ENCODE assay signal across 23 cellular contexts in genomic region chr7:26306770-26307169, GRCh38. TPM values are rescaled to one million over a fixed set of nuclear protein-coding genes. Genes with fewer than 3 reads are reported as not detected.
DNase-seq lines count a peak whose midpoint lies in the region; ATAC-seq, FAIRE-seq and TF ChIP-seq lines count a peak whose summit lies in the region.
"Had no signal": no experiment of that assay in that cellular context is flagged by ENCODE, and none has a peak within 500 bp of the region (broad histone marks: within the 10 kb centered on the region; RNA-seq: fewer than 3 reads in every experiment).

No MANE protein-coding gene starts in this region.

- ATAC-seq in CD4-positive, CD25-positive, alpha-beta regulatory T cell (ENCODE audit: low read depth in 2 of 2), result no peak
- ATAC-seq in WTC11 (peak; percentile 53), HepG2 (no peak), HG03139 (IDR thresholded peaks at IDR 0.05; ENCODE audit: unreplicated experiment) (no peak)

- in situ Hi-C loops in HepG2 (cut with HindIII; ENCODE audit: extremely low pct_ligation_motif_present, low pct_unique_long_range_greater_than_20kb), result no loop called here

- no peaks in the 10 kb centered on the region for H3K9me3 ChIP-seq in CD4-positive, CD25-positive, alpha-beta regulatory T cell (ENCODE audit: control insufficient read depth in 2 of 2, low read length in 2 of 2)
- no peaks in the 10 kb centered on the region for H3K9me3 ChIP-seq in HepG2 (ENCODE audit: low read length)
- H3K9me3 ChIP-seq: ascending aorta, esophagus muscularis mucosa, HAP-1, thoracic aorta had no signal

- H3K36me3 Mint-ChIP-seq in CD4-positive, CD25-positive, alpha-beta regulatory T cell, result peaks cover 28% of the 10 kb centered on the region
- H3K36me3 Mint-ChIP-seq in WTC11, result no peaks in the 10 kb centered on the region

- no peaks in the 10 kb centered on the region for H4K20me1 ChIP-seq in HepG2 (ENCODE audit: insufficient read depth, low read length)

- no peaks in the 10 kb centered on the region for H3K27me3 ChIP-seq in CD4-positive, CD25-positive, alpha-beta regulatory T cell (ENCODE audit: control insufficient read depth, insufficient read depth, low read length)
- H3K27me3 ChIP-seq in HepG2 (ENCODE audit: control insufficient read depth in 1 of 2, insufficient read depth in 2 of 2, low read length in 2 of 2), result no peaks in the 10 kb centered on the region
- H3K27me3 ChIP-seq: ascending aorta had no signal

- DNase-seq in CD4-positive, CD25-positive, alpha-beta regulatory T cell, result no peak
- no peak for DNase-seq in WTC11 (ENCODE audit: low spot score)
- no peak for DNase-seq in HepG2 (ENCODE audit: low spot score)
- no peak for DNase-seq in RPMI8226
- DNase-seq in NCI-H2081 treated with DMSO at 0.1 percent for 48 hours (lab: John Stamatoyannopoulos, UW), result no peak
- no peak for DNase-seq in T-helper 1 cell
- DNase-seq: activated CD4-positive, alpha-beta memory T cell treated with anti-CD3 and anti-CD28 coated beads, Interleukin-2, amount 10 ng/mL, durations not matched to agents 7 days and 5 days; activated T-cell treated with anti-CD3 and anti-CD28 coated beads for 4 hours; CD8-positive, alpha-beta memory T cell; DMS79; effector CD8-positive, alpha-beta T cell; NCI-H1436; NCI-H2171; NCI-H526; T1000 had no signal

- no peak for FAIRE-seq in HepG2 (lab: Jason Lieb, UNC)
- FAIRE-seq: GM12891 had no signal

- peak overlapping the region in 2 of 3 donors; percentile 71 to 85 for H3K27ac Mint-ChIP-seq in CD4-positive, CD25-positive, alpha-beta regulatory T cell
- no peak overlapping the region for H3K27ac Mint-ChIP-seq in WTC11
- H3K27ac Mint-ChIP-seq: activated CD4-positive, alpha-beta memory T cell treated with anti-CD3 and anti-CD28 coated beads, Interleukin-2, amount 10 ng/mL, durations not matched to agents 7 days and 5 days had no signal

- TF ChIP-seq RAD21 in HepG2 (CRISPR knock-in tag; IDR thresholded peaks at IDR 0.05), result no peak

- H2AFZ ChIP-seq in HepG2 (ENCODE audit: low read length), result no peak overlapping the region

- H3K4me1 Mint-ChIP-seq in CD4-positive, CD25-positive, alpha-beta regulatory T cell, result peaks cover 12 to 31% (median 22%) of the 10 kb centered on the region in 4 donors
- H3K4me1 Mint-ChIP-seq in WTC11, result peaks cover 35% of the 10 kb centered on the region

- H3K4me3 Mint-ChIP-seq in CD4-positive, CD25-positive, alpha-beta regulatory T cell, result no peak overlapping the region
- no peak overlapping the region for H3K4me3 Mint-ChIP-seq in WTC11
- H3K4me3 Mint-ChIP-seq: activated CD4-positive, alpha-beta memory T cell treated with anti-CD3 and anti-CD28 coated beads, Interleukin-2, amount 10 ng/mL, durations not matched to agents 7 days and 5 days; CD8-positive, alpha-beta memory T cell had no signal

- no peak overlapping the region for H3K9ac ChIP-seq in HepG2 (ENCODE audit: insufficient read depth, low read depth, low read length)

- H3K27me3 Mint-ChIP-seq in CD4-positive, CD25-positive, alpha-beta regulatory T cell, result no peaks in the 10 kb centered on the region
- H3K27me3 Mint-ChIP-seq in WTC11 (ENCODE audit: low read depth), result no peaks in the 10 kb centered on the region
- H3K27me3 Mint-ChIP-seq: activated CD4-positive, alpha-beta memory T cell treated with anti-CD3 and anti-CD28 coated beads, Interleukin-2, amount 10 ng/mL, durations not matched to agents 7 days and 5 days; CD8-positive, alpha-beta memory T cell had no signal

- no TSS peak for BruUV-seq in HepG2 (replicated peaks; lab: Mats Ljungman, UMichigan)

- TF ChIP-seq CTCF in WTC11 (IDR thresholded peaks at IDR 0.05) (no peak), HepG2 (CRISPR knock-in tag; IDR thresholded peaks at IDR 0.05) (no peak)

- 95% methylated on average over 3 of the region's 3 CpGs for WGBS in HepG2 (ENCODE audit: low lambda C conversion rate)

- CTCF ChIA-PET in WTC11 (lab: Charles Lee), result no interaction called here
- CTCF ChIA-PET in HepG2 (lab: Yijun Ruan, JAX; ENCODE audit: low intra/inter-chr PET ratio, low total read pairs), result no interaction called here

- peaks cover 8% of the 10 kb centered on the region for H3K36me3 ChIP-seq in CD4-positive, CD25-positive, alpha-beta regulatory T cell (ENCODE audit: control insufficient read depth, insufficient read depth, low read length)
- H3K36me3 ChIP-seq in HepG2 (replicated peaks in 1 of 2; ENCODE audit: control insufficient read depth in 1 of 2, insufficient read depth in 2 of 2, low read length in 2 of 2), result peaks cover 2 to 13% of the 10 kb centered on the region in 2 experiments; a peak in 1 of 5 replicates
- H3K36me3 ChIP-seq: ascending aorta, esophagus muscularis mucosa, HAP-1, thoracic aorta had no signal

- no peaks in the 10 kb centered on the region for H3K79me2 ChIP-seq in HepG2 (ENCODE audit: insufficient read depth, low read length)

- no peaks in the 10 kb centered on the region for H3K9me3 Mint-ChIP-seq in CD4-positive, CD25-positive, alpha-beta regulatory T cell
- H3K9me3 Mint-ChIP-seq in WTC11, result no peaks in the 10 kb centered on the region
- H3K9me3 Mint-ChIP-seq: activated CD4-positive, alpha-beta memory T cell treated with anti-CD3 and anti-CD28 coated beads, Interleukin-2, amount 10 ng/mL, durations not matched to agents 7 days and 5 days; CD8-positive, alpha-beta memory T cell had no signal

- peaks cover 3% of the 10 kb centered on the region for H3K4me1 ChIP-seq in CD4-positive, CD25-positive, alpha-beta regulatory T cell (ENCODE audit: control insufficient read depth, insufficient read depth, low read length, poor library complexity, severe bottlenecking)
- peaks cover 55% of the 10 kb centered on the region for H3K4me1 ChIP-seq in HepG2 (ENCODE audit: insufficient read depth, low read length)
- H3K4me1 ChIP-seq: ascending aorta, HAP-1 had no signal

- TF ChIP-seq EP300 in HepG2 (IDR thresholded peaks at IDR 0.05; ENCODE audit: low read depth in 2 of 2, low read length in 2 of 2), result no peak
- TF ChIP-seq EP300 in HepG2 (CRISPR knock-in tag; IDR thresholded peaks at IDR 0.05; ENCODE audit: borderline replicate concordance), result no peak

- no peak for TF ChIP-seq POLR2A in HepG2 (IDR thresholded peaks at IDR 0.05; ENCODE audit: insufficient read depth in 1 of 2, low read depth in 2 of 2, low read length in 2 of 2)

- no peak overlapping the region for H3K4me2 ChIP-seq in HepG2 (ENCODE audit: low read depth, low read length)

- H3K27ac ChIP-seq in CD4-positive, CD25-positive, alpha-beta regulatory T cell (ENCODE audit: insufficient read depth, low read length, poor library complexity, severe bottlenecking), result no peak overlapping the region
- H3K27ac ChIP-seq in HepG2 (ENCODE audit: extremely low read length, insufficient read depth, low read length), result peak overlapping the region; percentile 72
- H3K27ac ChIP-seq in skin epidermis, result peak overlapping the region in 19 of 21 experiments; percentile 17 to 87 (median 62)
- H3K27ac ChIP-seq: thoracic aorta had no signal

- H3K4me3 ChIP-seq in CD4-positive, CD25-positive, alpha-beta regulatory T cell (ENCODE audit: low read depth, low read length), result no peak overlapping the region
- H3K4me3 ChIP-seq in HepG2 (replicated peaks in 1 of 3; ENCODE audit: insufficient read depth in 1 of 3, low read depth in 2 of 3, low read length in 3 of 3), result no peak overlapping the region
- H3K4me3 ChIP-seq in skin epidermis, result no peak overlapping the region
- H3K4me3 ChIP-seq: ascending aorta, esophagus muscularis mucosa, HAP-1, thoracic aorta had no signal

- POLR2A ChIA-PET in WTC11 (lab: Charles Lee) (no interaction called here), HepG2 (lab: Yijun Ruan, JAX) (interaction anchor here (0.7 kb wide), 1 partner anchor 23 kb away, joined by 4 read pairs; no protein-coding TSS in a partner anchor)

- intact Hi-C loops in HepG2 (cut with micrococcal nuclease; ENCODE audit: unreplicated experiment), result no loop called here

TF ChIP-seq in WTC11, 78 proteins besides CTCF, POLR2A, EP300 and RAD21 (continues in another document):
- no peak for TF ChIP-seq ATF1 (CRISPR knock-in tag; IDR thresholded peaks at IDR 0.05)
- no peak for TF ChIP-seq ZNF416 (CRISPR knock-in tag; IDR thresholded peaks at IDR 0.05)
- no peak for TF ChIP-seq IRF2 (CRISPR knock-in tag; IDR thresholded peaks at IDR 0.05; ENCODE audit: borderline replicate concordance, low read depth)
- no peak for TF ChIP-seq NFE2L1 (CRISPR knock-in tag; IDR thresholded peaks at IDR 0.05)
- no peak for TF ChIP-seq ZNF317 (CRISPR knock-in tag; IDR thresholded peaks at IDR 0.05; ENCODE audit: borderline replicate concordance, low read depth)

TF ChIP-seq in HepG2, 621 proteins besides CTCF, POLR2A, EP300 and RAD21:
- TF ChIP-seq GZF1 (CRISPR knock-in tag; IDR thresholded peaks at IDR 0.05) (no peak), EEA1 (CRISPR knock-in tag; IDR thresholded peaks at IDR 0.05; ENCODE audit: borderline replicate concordance) (no peak), ZNF274 (CRISPR knock-in tag; IDR thresholded peaks at IDR 0.05) (no peak), ZNF720 (CRISPR knock-in tag; IDR thresholded peaks at IDR 0.05) (no peak)

RNA-seq across cellular contexts. Expression of gene SNX10, which starts 15.1 kb away (rescaled TPM):
- 14.4 TPM for total RNA-seq in CD4-positive, CD25-positive, alpha-beta regulatory T cell
- 10 to 100 TPM; 25.5 to 41.5 (median 29.4) TPM for polyA plus RNA-seq in CD4-positive, CD25-positive, alpha-beta regulatory T cell
- total RNA-seq in WTC11 (2021) (10.8 to 13.3 TPM (median 12.5 TPM) in 3 replicates), HepG2 (2016; rRNA removed; fragmentation: Illumina TruSeq; extraction: Trizol) (26.0 and 43.1 TPM in 2 replicates)
- total RNA-seq in HepG2 (2016; cell fraction: cytosol; rRNA removed; fragmentation: Illumina TruSeq; extraction: Trizol; ENCODE audit: low read depth), result 11.0 and 13.9 TPM in 2 replicates
- 26.8 and 44.6 TPM in 2 replicates for total RNA-seq in HepG2 (2016; cell fraction: insoluble cytoplasmic fraction; rRNA removed; fragmentation: Illumina TruSeq; extraction: Trizol)
- total RNA-seq in HepG2 (2016; cell fraction: membrane; rRNA removed; fragmentation: Illumina TruSeq; extraction: Trizol), result 36.5 and 37.9 TPM in 2 replicates
- 14.2 and 18.3 TPM in 2 replicates for total RNA-seq in HepG2 (2016; cell fraction: nucleus; rRNA removed; fragmentation: Illumina TruSeq; extraction: Trizol)
- 18.6 and 27.6 TPM in 2 replicates for polyA plus RNA-seq in HepG2 (2011; rRNA removed)
- 13.8 and 23.3 TPM in 2 replicates for polyA plus RNA-seq in HepG2 (2011; cell fraction: cytosol; rRNA removed)
- 5.2 and 8.7 TPM in 2 replicates for polyA plus RNA-seq in HepG2 (2011; cell fraction: nucleus; rRNA removed)
- polyA plus RNA-seq in HepG2 (2012), result 32.4 and 42.5 TPM in 2 replicates
- polyA plus RNA-seq in HepG2 (2016; cell fraction: cytosol; fragmentation: Illumina TruSeq; extraction: Trizol; ENCODE audit: low read depth), result 19.2 and 21.4 TPM in 2 replicates
- polyA plus RNA-seq in HepG2 (2016; cell fraction: insoluble cytoplasmic fraction; fragmentation: Illumina TruSeq; extraction: Trizol; ENCODE audit: low read depth), result 55.9 and 58.7 TPM in 2 replicates
- polyA plus RNA-seq in HepG2 (2016; cell fraction: membrane; fragmentation: Illumina TruSeq; extraction: Trizol; ENCODE audit: low read depth), result 39.2 and 40.3 TPM in 2 replicates
- polyA plus RNA-seq in HepG2 (2016; cell fraction: nucleus; fragmentation: Illumina TruSeq; extraction: Trizol; ENCODE audit: insufficient read depth, low read depth), result 28.8 and 32.3 TPM in 2 replicates
- polyA minus RNA-seq in HepG2 (2011; rRNA and poly(A)+ RNA removed; ENCODE audit: low replicate concordance), result 1.4 and 7.6 TPM in 2 replicates
- polyA minus RNA-seq in HepG2 (2011; cell fraction: cytosol; rRNA and poly(A)+ RNA removed), result 18.6 and 21.0 TPM in 2 replicates
- polyA minus RNA-seq in HepG2 (2011; cell fraction: nucleus; rRNA and poly(A)+ RNA removed), result 12.9 and 18.8 TPM in 2 replicates
- polyA plus RNA-seq: AG04450 had no signal
